ENCODE assay signal across 18 cellular contexts in genomic region chr15:93025625-93025982, GRCh38.
DNase-seq lines count a peak whose midpoint lies in the region; ATAC-seq lines count a peak whose summit lies in the region.
"Had no signal": no experiment of that assay in that cellular context is flagged by ENCODE, and none has a peak within 500 bp of the region (broad histone marks: within the 10 kb centered on the region; RNA-seq: fewer than 3 reads in every experiment).

No MANE protein-coding gene starts in this region.

- H3K4me3 Mint-ChIP-seq in activated CD4-positive, alpha-beta T cell treated with anti-CD3 and anti-CD28 coated beads, Interleukin-2, amount 10 ng/mL, durations not matched to agents 7 days and 5 days, result no peak overlapping the region
- H3K4me3 Mint-ChIP-seq in T-helper 1 cell treated with Interleukin-12 subunit alpha and Interleukin-12 subunit beta and Interleukin-4 antibody, amounts not matched to agents 30 μg/mL and 1 μg/mL, for 36 hours, result no peak overlapping the region
- H3K4me3 Mint-ChIP-seq in dendritic cell treated with granulocyte-macrophage colony-stimulating factor and Interleukin-4, amounts not matched to agents 40 ng/mL and 50 ng/mL, for 4 days, result no peak overlapping the region
- no peak overlapping the region for H3K4me3 Mint-ChIP-seq in stimulated activated naive CD8-positive, alpha-beta T cell treated with anti-CD3 and anti-CD28 coated beads, Interleukin-15, Interleukin-2, amounts not matched to agents 100 ng/mL and 50 ng/mL, for 24 hours

- POLR2A ChIA-PET in activated CD4-positive, alpha-beta T cell treated with anti-CD3 and anti-CD28 coated beads, Interleukin-2, amount 10 ng/mL, durations not matched to agents 7 days and 5 days (lab: Charles Lee), result no interaction called here

- CTCF ChIA-PET in activated CD4-positive, alpha-beta T cell treated with anti-CD3 and anti-CD28 coated beads, Interleukin-2, amount 10 ng/mL, durations not matched to agents 7 days and 5 days (lab: Charles Lee), result interaction anchor here (1.0 to 2.2 kb wide), 4 partner anchors 10 to 311 kb away, joined by 3 to 5 read pairs (median 3); no protein-coding TSS in a partner anchor

- ATAC-seq in GM21528 (IDR thresholded peaks at IDR 0.05; ENCODE audit: low FRiP score, unreplicated experiment), result no peak
- ATAC-seq: A549, lower lobe of right lung, right lobe of liver had no signal

- H3K27me3 Mint-ChIP-seq in activated CD4-positive, alpha-beta T cell treated with anti-CD3 and anti-CD28 coated beads, Interleukin-2, amount 10 ng/mL, durations not matched to agents 7 days and 5 days, result no peaks in the 10 kb centered on the region
- H3K27me3 Mint-ChIP-seq in T-helper 1 cell treated with Interleukin-12 subunit alpha and Interleukin-12 subunit beta and Interleukin-4 antibody, amounts not matched to agents 30 μg/mL and 1 μg/mL, for 36 hours (ENCODE audit: low read depth), result no peaks in the 10 kb centered on the region
- H3K27me3 Mint-ChIP-seq in dendritic cell treated with granulocyte-macrophage colony-stimulating factor and Interleukin-4, amounts not matched to agents 40 ng/mL and 50 ng/mL, for 4 days, result no peaks in the 10 kb centered on the region
- H3K27me3 Mint-ChIP-seq in stimulated activated naive CD8-positive, alpha-beta T cell treated with anti-CD3 and anti-CD28 coated beads, Interleukin-15, Interleukin-2, amounts not matched to agents 100 ng/mL and 50 ng/mL, for 24 hours, result no peaks in the 10 kb centered on the region

- H3K9me3 Mint-ChIP-seq in activated CD4-positive, alpha-beta T cell treated with anti-CD3 and anti-CD28 coated beads, Interleukin-2, amount 10 ng/mL, durations not matched to agents 7 days and 5 days, result no peaks in the 10 kb centered on the region
- no peaks in the 10 kb centered on the region for H3K9me3 Mint-ChIP-seq in T-helper 1 cell treated with Interleukin-12 subunit alpha and Interleukin-12 subunit beta and Interleukin-4 antibody, amounts not matched to agents 30 μg/mL and 1 μg/mL, for 36 hours
- no peaks in the 10 kb centered on the region for H3K9me3 Mint-ChIP-seq in dendritic cell treated with granulocyte-macrophage colony-stimulating factor and Interleukin-4, amounts not matched to agents 40 ng/mL and 50 ng/mL, for 4 days
- H3K9me3 Mint-ChIP-seq in stimulated activated naive CD8-positive, alpha-beta T cell treated with anti-CD3 and anti-CD28 coated beads, Interleukin-15, Interleukin-2, amounts not matched to agents 100 ng/mL and 50 ng/mL, for 24 hours, result no peaks in the 10 kb centered on the region
- H3K9me3 Mint-ChIP-seq: neural crest cell had no signal

- intact Hi-C loops in dendritic cell treated with granulocyte-macrophage colony-stimulating factor and Interleukin-4, amounts not matched to agents 40 ng/mL and 50 ng/mL, for 4 days (cut with micrococcal nuclease), result no loop called here

- peak overlapping the region; percentile 84 for H3K27ac Mint-ChIP-seq in activated CD4-positive, alpha-beta T cell treated with anti-CD3 and anti-CD28 coated beads, Interleukin-2, amount 10 ng/mL, durations not matched to agents 7 days and 5 days
- peak overlapping the region; percentile 46 for H3K27ac Mint-ChIP-seq in T-helper 1 cell treated with Interleukin-12 subunit alpha and Interleukin-12 subunit beta and Interleukin-4 antibody, amounts not matched to agents 30 μg/mL and 1 μg/mL, for 36 hours
- H3K27ac Mint-ChIP-seq in dendritic cell treated with granulocyte-macrophage colony-stimulating factor and Interleukin-4, amounts not matched to agents 40 ng/mL and 50 ng/mL, for 4 days, result peak overlapping the region; percentile 57
- peak overlapping the region; percentile 88 for H3K27ac Mint-ChIP-seq in stimulated activated naive CD8-positive, alpha-beta T cell treated with anti-CD3 and anti-CD28 coated beads, Interleukin-15, Interleukin-2, amounts not matched to agents 100 ng/mL and 50 ng/mL, for 24 hours

- DNase-seq in activated CD4-positive, alpha-beta T cell treated with anti-CD3 and anti-CD28 coated beads, Interleukin-2, amount 10 ng/mL, durations not matched to agents 7 days and 5 days, result no peak
- no peak for DNase-seq in activated CD4-positive, alpha-beta T cell treated with anti-CD3 and anti-CD28 coated beads, Interleukin-2, amount 50 U/mL, for 1 hour
- no peak for DNase-seq in stimulated activated CD4-positive, alpha-beta T cell treated with anti-CD3 and anti-CD28 coated beads, Interleukin-2, amount 100 ng/mL, for 48 hours
- no peak for DNase-seq in COLO668 (lab: John Stamatoyannopoulos, UW; ENCODE audit: unreplicated experiment)
- DNase-seq: amygdala; colonic mucosa; HCEC 1CT; lower lobe of right lung; NCI-H1694 treated with DMSO at 0.1 percent for 48 hours; NCI-H526 treated with DMSO at 0.1 percent for 48 hours; right lobe of liver; stimulated activated naive CD4-positive, alpha-beta T cell treated with Interleukin-2 at 50 U/mL for 16 hours had no signal

- peaks cover 56% of the 10 kb centered on the region for H3K36me3 Mint-ChIP-seq in activated CD4-positive, alpha-beta T cell treated with anti-CD3 and anti-CD28 coated beads, Interleukin-2, amount 10 ng/mL, durations not matched to agents 7 days and 5 days (ENCODE audit: low read depth)
- peaks cover 42% of the 10 kb centered on the region for H3K36me3 Mint-ChIP-seq in T-helper 1 cell treated with Interleukin-12 subunit alpha and Interleukin-12 subunit beta and Interleukin-4 antibody, amounts not matched to agents 30 μg/mL and 1 μg/mL, for 36 hours (ENCODE audit: low read depth)
- H3K36me3 Mint-ChIP-seq in dendritic cell treated with granulocyte-macrophage colony-stimulating factor and Interleukin-4, amounts not matched to agents 40 ng/mL and 50 ng/mL, for 4 days (ENCODE audit: low read depth), result peaks cover 81% of the 10 kb centered on the region
- peaks cover 68% of the 10 kb centered on the region for H3K36me3 Mint-ChIP-seq in stimulated activated naive CD8-positive, alpha-beta T cell treated with anti-CD3 and anti-CD28 coated beads, Interleukin-15, Interleukin-2, amounts not matched to agents 100 ng/mL and 50 ng/mL, for 24 hours (ENCODE audit: low read depth)

- H3K4me1 Mint-ChIP-seq in activated CD4-positive, alpha-beta T cell treated with anti-CD3 and anti-CD28 coated beads, Interleukin-2, amount 10 ng/mL, durations not matched to agents 7 days and 5 days, result peaks cover 65% of the 10 kb centered on the region
- H3K4me1 Mint-ChIP-seq in T-helper 1 cell treated with Interleukin-12 subunit alpha and Interleukin-12 subunit beta and Interleukin-4 antibody, amounts not matched to agents 30 μg/mL and 1 μg/mL, for 36 hours (ENCODE audit: low read depth), result peaks cover 52% of the 10 kb centered on the region
- peaks cover 74% of the 10 kb centered on the region for H3K4me1 Mint-ChIP-seq in dendritic cell treated with granulocyte-macrophage colony-stimulating factor and Interleukin-4, amounts not matched to agents 40 ng/mL and 50 ng/mL, for 4 days (ENCODE audit: low read depth)
- peaks cover 82% of the 10 kb centered on the region for H3K4me1 Mint-ChIP-seq in stimulated activated naive CD8-positive, alpha-beta T cell treated with anti-CD3 and anti-CD28 coated beads, Interleukin-15, Interleukin-2, amounts not matched to agents 100 ng/mL and 50 ng/mL, for 24 hours (ENCODE audit: low read depth)
